ENCODE assay signal across 18 cellular contexts in the genomic region with DNA sequence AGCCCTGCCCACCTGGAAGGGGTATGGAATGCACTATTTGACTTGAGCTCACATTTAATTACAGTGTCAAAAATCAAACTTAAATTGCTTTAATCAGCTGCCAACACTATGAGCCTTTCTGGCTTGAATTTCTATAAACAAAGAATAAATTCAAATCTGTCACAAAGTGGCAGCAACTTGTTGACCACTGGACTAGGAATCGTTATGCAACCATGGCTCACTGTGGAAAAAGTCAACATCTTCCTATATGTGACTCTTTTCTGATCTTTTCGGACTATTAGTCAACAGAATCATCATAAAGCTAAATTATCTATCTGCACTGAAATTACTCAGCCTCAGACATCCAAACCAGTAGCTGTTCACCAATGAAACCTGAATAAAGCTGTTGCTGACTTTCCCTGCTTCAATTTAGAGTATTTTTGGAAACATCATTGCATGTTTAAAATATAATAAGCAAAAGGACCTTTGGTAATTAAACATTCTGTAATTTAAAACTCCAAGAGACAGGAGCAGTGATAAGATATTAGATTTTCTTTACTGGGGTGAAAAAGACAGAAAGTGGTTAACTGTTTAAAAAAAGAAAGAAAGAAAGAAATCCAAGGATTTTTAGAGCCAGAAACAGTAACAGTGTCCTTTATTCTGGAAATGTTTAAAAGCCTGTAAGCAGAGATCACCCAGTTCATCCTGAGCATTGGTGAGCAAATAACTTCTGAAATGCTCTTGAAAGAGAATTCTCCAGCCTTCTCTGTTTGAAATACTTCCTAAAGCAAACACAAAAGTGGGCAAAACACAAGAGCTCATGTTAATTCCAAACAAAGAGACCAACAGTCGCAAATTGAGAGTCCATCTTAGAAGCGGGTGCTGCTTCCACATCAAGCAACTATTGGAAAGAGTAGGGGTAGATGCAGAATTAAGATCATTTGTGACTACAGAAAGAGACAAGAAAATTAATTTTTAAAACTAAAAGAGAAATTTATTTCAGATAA. TPM values are rescaled to one million over a fixed set of nuclear protein-coding genes. Genes with fewer than 3 reads are reported as not detected.
"Had no signal": no experiment of that assay in that cellular context is flagged by ENCODE, and none has a peak within 500 bp of the region (broad histone marks: within the 10 kb centered on the region; RNA-seq: fewer than 3 reads in every experiment).

No MANE protein-coding gene starts in this region.

- H3K27ac ChIP-seq: dorsolateral prefrontal cortex, prostate gland, right atrium auricular region had no signal

- H3K4me1 Mint-ChIP-seq: activated B cell treated with CpG ODN at 0.5 μM for 24 hours; activated naive CD8-positive, alpha-beta T cell treated with anti-CD3 and anti-CD28 coated beads for 36 hours; naive B cell had no signal

- H3K4me3 ChIP-seq: dorsolateral prefrontal cortex, mucosa of descending colon, prostate gland, right atrium auricular region had no signal

- H3K27me3 Mint-ChIP-seq: activated B cell treated with CpG ODN at 0.5 μM for 24 hours had no signal

- DNase-seq: activated B cell treated with CpG ODN at 0.5 μM for 24 hours; activated CD4-positive, alpha-beta memory T cell treated with anti-CD3 and anti-CD28 coated beads, Interleukin-2, amount 10 ng/mL, durations not matched to agents 7 days and 5 days; activated CD4-positive, alpha-beta T cell treated with anti-CD3 and anti-CD28 coated beads for 4 hours; activated CD8-positive, alpha-beta memory T cell treated with anti-CD3 and anti-CD28 coated beads, Interleukin-2, amount 10 ng/mL, durations not matched to agents 7 days and 5 days; activated naive CD4-positive, alpha-beta T cell; activated naive CD8-positive, alpha-beta T cell treated with anti-CD3 and anti-CD28 coated beads for 36 hours; amniotic stem cell; dorsolateral prefrontal cortex; mesenchymal stem cell; mucosa of descending colon; naive B cell; stimulated activated naive CD8-positive, alpha-beta T cell treated with anti-CD3 and anti-CD28 coated beads, Interleukin-15, Interleukin-2, amounts not matched to agents 100 U/mL and 50 U/mL, for 24 hours; substantia nigra had no signal

- H3K36me3 Mint-ChIP-seq: activated CD8-positive, alpha-beta memory T cell treated with anti-CD3 and anti-CD28 coated beads, Interleukin-2, amount 10 ng/mL, durations not matched to agents 7 days and 5 days; activated naive CD8-positive, alpha-beta T cell treated with anti-CD3 and anti-CD28 coated beads for 36 hours; naive B cell; type B pancreatic cell had no signal

- H3K4me1 ChIP-seq: prostate gland, right atrium auricular region had no signal

- H3K36me3 ChIP-seq: prostate gland, right atrium auricular region had no signal

- H3K9me3 Mint-ChIP-seq: activated B cell treated with CpG ODN at 0.5 μM for 24 hours; activated CD4-positive, alpha-beta memory T cell treated with anti-CD3 and anti-CD28 coated beads, Interleukin-2, amount 10 ng/mL, durations not matched to agents 7 days and 5 days; activated naive CD8-positive, alpha-beta T cell treated with anti-CD3 and anti-CD28 coated beads for 36 hours; naive B cell had no signal

- ATAC-seq: activated CD8-positive, alpha-beta memory T cell treated with anti-CD3 and anti-CD28 coated beads, Interleukin-2, amount 10 ng/mL, durations not matched to agents 7 days and 5 days; mucosa of descending colon; stimulated activated naive CD8-positive, alpha-beta T cell treated with anti-CD3 and anti-CD28 coated beads, Interleukin-15, Interleukin-2, amounts not matched to agents 100 U/mL and 50 U/mL, for 24 hours had no signal

- H3K27me3 ChIP-seq: right atrium auricular region had no signal

- H3K27ac Mint-ChIP-seq: activated B cell treated with CpG ODN at 0.5 μM for 24 hours; activated CD4-positive, alpha-beta memory T cell treated with anti-CD3 and anti-CD28 coated beads, Interleukin-2, amount 10 ng/mL, durations not matched to agents 7 days and 5 days; activated CD8-positive, alpha-beta memory T cell treated with anti-CD3 and anti-CD28 coated beads, Interleukin-2, amount 10 ng/mL, durations not matched to agents 7 days and 5 days; activated naive CD8-positive, alpha-beta T cell treated with anti-CD3 and anti-CD28 coated beads for 36 hours; naive B cell; type B pancreatic cell had no signal

- H3K9me3 ChIP-seq: mucosa of descending colon, prostate gland, right atrium auricular region had no signal

- H3K4me3 Mint-ChIP-seq: activated B cell treated with CpG ODN at 0.5 μM for 24 hours; activated CD4-positive, alpha-beta memory T cell treated with anti-CD3 and anti-CD28 coated beads, Interleukin-2, amount 10 ng/mL, durations not matched to agents 7 days and 5 days; activated CD8-positive, alpha-beta memory T cell treated with anti-CD3 and anti-CD28 coated beads, Interleukin-2, amount 10 ng/mL, durations not matched to agents 7 days and 5 days; activated naive CD8-positive, alpha-beta T cell treated with anti-CD3 and anti-CD28 coated beads for 36 hours; naive B cell; neural crest cell; type B pancreatic cell had no signal

RNA-seq across cellular contexts. Expression of a gene that starts 26.2 kb away (rescaled TPM):
- total RNA-seq: activated B cell treated with CpG ODN at 0.5 μM for 24 hours; activated CD4-positive, alpha-beta memory T cell treated with anti-CD3 and anti-CD28 coated beads, Interleukin-2, amount 10 ng/mL, durations not matched to agents 7 days and 5 days; activated CD8-positive, alpha-beta memory T cell treated with anti-CD3 and anti-CD28 coated beads, Interleukin-2, amount 10 ng/mL, durations not matched to agents 7 days and 5 days; activated naive CD8-positive, alpha-beta T cell treated with anti-CD3 and anti-CD28 coated beads for 36 hours; fibroblast of villous mesenchyme had no signal
